8 cellular contexts compared by ENCODE assay signal in the genomic region with DNA sequence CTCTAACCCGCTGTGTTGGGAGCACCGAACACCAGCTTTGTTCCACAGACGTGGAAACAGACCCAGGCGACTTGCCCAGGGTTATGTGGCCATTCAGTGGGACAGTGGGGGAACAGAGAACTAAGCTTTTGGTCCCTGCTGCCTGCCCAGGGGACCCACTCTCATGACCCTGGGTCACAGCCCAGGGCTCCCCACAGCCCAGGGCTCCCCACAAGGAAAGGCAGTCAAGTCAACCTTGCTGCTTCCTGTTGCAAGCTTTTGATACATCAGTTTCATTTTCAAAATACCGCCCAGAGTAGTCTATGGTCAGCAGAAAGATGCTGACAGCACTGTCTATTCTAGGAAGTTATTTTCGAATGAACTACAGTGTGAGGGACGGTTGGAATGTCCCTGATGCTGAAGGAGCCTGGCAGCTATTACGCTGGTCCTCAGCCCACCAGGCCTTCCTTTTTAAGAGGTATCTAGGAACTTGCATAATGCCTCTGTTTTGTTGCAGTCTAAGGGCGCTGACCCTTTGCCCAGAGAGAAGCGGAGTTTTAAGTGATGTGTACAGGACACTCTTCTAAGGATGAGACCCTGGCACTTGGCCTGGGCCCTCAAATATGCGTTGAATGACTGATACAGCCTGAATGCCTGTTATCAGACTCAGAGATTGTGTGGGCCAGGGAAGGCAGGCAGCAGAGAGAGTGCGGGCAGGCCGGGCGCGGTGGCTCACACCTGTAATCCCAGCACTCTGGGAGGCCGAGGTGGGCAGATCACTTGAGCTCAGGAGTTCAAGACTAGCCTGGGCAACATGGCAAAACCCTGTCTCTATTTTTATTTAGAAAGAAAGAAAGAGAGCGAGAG. TPM values are rescaled to one million over a fixed set of nuclear protein-coding genes. Genes with fewer than 3 reads are reported as not detected.
A peak's percentile ranks its signal among the peaks of the same experiment; 100 is the strongest.
DNase-seq lines count a peak whose midpoint lies in the region; ATAC-seq and FAIRE-seq lines count a peak whose summit lies in the region.

No MANE protein-coding gene starts in this region.

- peak overlapping the region; percentile 73 for H3K4me3 Mint-ChIP-seq in activated T-cell treated with anti-CD3 and anti-CD28 coated beads, Interleukin-2, amount 50 U/mL, for 4 hours

- ATAC-seq in GM18502 (IDR thresholded peaks at IDR 0.05; ENCODE audit: poor library complexity, unreplicated experiment) (peak; percentile 41), HG03175 (IDR thresholded peaks at IDR 0.05; ENCODE audit: unreplicated experiment) (peak; percentile 44), left ventricle myocardium superior (peak; percentile 61), GM21526 (IDR thresholded peaks at IDR 0.05; ENCODE audit: low FRiP score, unreplicated experiment) (no peak)
- ATAC-seq in activated T-cell treated with anti-CD3 and anti-CD28 coated beads, Interleukin-2, amount 50 U/mL, for 4 hours = peak; percentile 24 to 29

- H3K27me3 Mint-ChIP-seq in activated T-cell treated with anti-CD3 and anti-CD28 coated beads, Interleukin-2, amount 50 U/mL, for 4 hours (ENCODE audit: low read depth) = no peaks in the 10 kb centered on the region

- peaks cover 16% of the 10 kb centered on the region for H3K4me1 Mint-ChIP-seq in activated T-cell treated with anti-CD3 and anti-CD28 coated beads, Interleukin-2, amount 50 U/mL, for 4 hours (ENCODE audit: low read depth)

- DNase-seq in activated T-cell treated with anti-CD3 and anti-CD28 coated beads, Interleukin-2, amount 50 U/mL, for 4 hours = no peak
- DNase-seq in left ventricle myocardium superior (no peak), posterior vena cava (ENCODE audit: low spot score) (no peak), RCC 7860 (ENCODE audit: low spot score) (no peak)
- peak; percentile 45 for DNase-seq in stimulated activated CD8-positive, alpha-beta memory T cell treated with anti-CD3 and anti-CD28 coated beads, Interleukin-4, amount 100 ng/mL, for 48 hours

- peaks cover 4% of the 10 kb centered on the region for H3K9me3 Mint-ChIP-seq in activated T-cell treated with anti-CD3 and anti-CD28 coated beads, Interleukin-2, amount 50 U/mL, for 4 hours

- FAIRE-seq in RCC 7860 (lab: Jason Lieb, UNC) = no peak

- H3K36me3 Mint-ChIP-seq in activated T-cell treated with anti-CD3 and anti-CD28 coated beads, Interleukin-2, amount 50 U/mL, for 4 hours (ENCODE audit: insufficient read depth) = no peaks in the 10 kb centered on the region

- intact Hi-C loops in left ventricle myocardium superior (cut with micrococcal nuclease) (no loop called here), posterior vena cava (cut with DNase I) (no loop called here)

RNA-seq across cellular contexts. Expression of a gene that starts 12.6 kb away (rescaled TPM):
- total RNA-seq in activated T-cell treated with anti-CD3 and anti-CD28 coated beads, Interleukin-2, amount 50 U/mL, for 4 hours = 1 to 10 TPM; 5.0 to 6.0 (median 5.1) TPM
- total RNA-seq in left ventricle myocardium superior = 72.2 TPM
- 10 to 100 TPM; 60.5 to 75.7 TPM for total RNA-seq in posterior vena cava

Comparison
In these comparisons a context has a peak if more than half of its experiments do, and no peak if none do; other contexts are left out.
1. RNA of a gene that starts 12.6 kb away (total RNA-seq): 60.5 to 75.7 TPM in posterior vena cava and 72.2 TPM in left ventricle myocardium superior (single experiment); 5.0 to 6.0 TPM in activated T-cell treated with anti-CD3 and anti-CD28 coated beads, Interleukin-2, amount 50 U/mL, for 4 hours; every median in the first group is over 4 times any median in the second.